In genomic region chr1:241776911-241777310, GRCh38 we compare ENCODE assay signal across 18 cellular contexts.
DNase-seq lines count a peak whose midpoint lies in the region; ATAC-seq, FAIRE-seq and TF ChIP-seq lines count a peak whose summit lies in the region.
"Had no signal": no experiment of that assay in that cellular context is flagged by ENCODE, and none has a peak within 500 bp of the region (broad histone marks: within the 10 kb centered on the region; RNA-seq: fewer than 3 reads in every experiment).

No MANE protein-coding gene starts in this region.

- H3K4me3 Mint-ChIP-seq in neural crest cell, result no peak overlapping the region
- no peak overlapping the region for H3K4me3 Mint-ChIP-seq in type B pancreatic cell
- H3K4me3 Mint-ChIP-seq: CD4-positive, CD25-positive, alpha-beta regulatory T cell; H9 had no signal

- H3K36me3 ChIP-seq in bronchial epithelial cell (ENCODE audit: control insufficient read depth, insufficient read depth, low read length) (no peaks in the 10 kb centered on the region), left ventricle myocardium inferior (no peaks in the 10 kb centered on the region)
- H3K36me3 ChIP-seq: BLaER1 treated with 17β-estradiol and CSF1 and Interleukin-3, amounts not matched to agents 10 nM and 100 nM had no signal

- H3K27me3 Mint-ChIP-seq in neural crest cell (ENCODE audit: low read depth), result no peaks in the 10 kb centered on the region
- no peaks in the 10 kb centered on the region for H3K27me3 Mint-ChIP-seq in type B pancreatic cell

- no peaks in the 10 kb centered on the region for H3K36me3 Mint-ChIP-seq in neural crest cell (ENCODE audit: low read depth)
- no peaks in the 10 kb centered on the region for H3K36me3 Mint-ChIP-seq in type B pancreatic cell
- H3K36me3 Mint-ChIP-seq: CD4-positive, CD25-positive, alpha-beta regulatory T cell had no signal

- H3K4me1 ChIP-seq in left ventricle myocardium inferior, result no peaks in the 10 kb centered on the region
- H3K4me1 ChIP-seq: BLaER1 treated with 17β-estradiol and CSF1 and Interleukin-3, amounts not matched to agents 10 nM and 100 nM had no signal

- no peak overlapping the region for H3K27ac ChIP-seq in left ventricle myocardium inferior (replicated peaks)
- H3K27ac ChIP-seq: BLaER1 treated with 17β-estradiol and CSF1 and Interleukin-3, amounts not matched to agents 10 nM and 100 nM had no signal

- H3K4me1 Mint-ChIP-seq in neural crest cell (peaks cover 15% of the 10 kb centered on the region), type B pancreatic cell (ENCODE audit: unreplicated experiment) (no peaks in the 10 kb centered on the region)
- H3K4me1 Mint-ChIP-seq: CD4-positive, CD25-positive, alpha-beta regulatory T cell had no signal

- H3K27ac Mint-ChIP-seq in neural crest cell (ENCODE audit: unreplicated experiment), result peak overlapping the region; percentile 54
- H3K27ac Mint-ChIP-seq in type B pancreatic cell, result no peak overlapping the region
- H3K27ac Mint-ChIP-seq: CD4-positive, CD25-positive, alpha-beta regulatory T cell had no signal

- H3K9me3 Mint-ChIP-seq in neural crest cell, result no peaks in the 10 kb centered on the region
- no peaks in the 10 kb centered on the region for H3K9me3 Mint-ChIP-seq in type B pancreatic cell
- H3K9me3 Mint-ChIP-seq: H9 had no signal

- no peak for ATAC-seq in HG03025 (IDR thresholded peaks at IDR 0.05; ENCODE audit: low FRiP score, unreplicated experiment)
- ATAC-seq: HepG2 had no signal

- no peak for FAIRE-seq in bronchial epithelial cell (lab: Jason Lieb, UNC)
- FAIRE-seq: G401.6, GM12892, HepG2, HTR-8/SVneo had no signal

- DNase-seq in EH (ENCODE audit: low read depth), result peak; percentile 1
- peak; percentile 20 for DNase-seq in M059J (ENCODE audit: low read depth)
- peak; percentile 14 for DNase-seq in bronchial epithelial cell (ENCODE audit: low read depth)
- DNase-seq in neural crest cell (ENCODE audit: low read depth, low spot score), result no peak
- DNase-seq in left ventricle myocardium inferior, result no peak
- no peak for DNase-seq in type B pancreatic cell (ENCODE audit: extremely low spot score, unreplicated experiment)
- DNase-seq: 8988T; AML-193; CD4-positive, CD25-positive, alpha-beta regulatory T cell; DMS53; GOT3; H9 had no signal

- H3K9me3 ChIP-seq in left ventricle myocardium inferior (replicated peaks), result no peaks in the 10 kb centered on the region
- H3K9me3 ChIP-seq: BLaER1 treated with 17β-estradiol and CSF1 and Interleukin-3, amounts not matched to agents 10 nM and 100 nM had no signal

- no peaks in the 10 kb centered on the region for H3K27me3 ChIP-seq in bronchial epithelial cell (ENCODE audit: control insufficient read depth, insufficient read depth, low read length)
- H3K27me3 ChIP-seq in left ventricle myocardium inferior (ENCODE audit: low read depth), result peaks cover 14% of the 10 kb centered on the region
- H3K27me3 ChIP-seq: BLaER1 treated with 17β-estradiol and CSF1 and Interleukin-3, amounts not matched to agents 10 nM and 100 nM had no signal

- TF ChIP-seq CTCF in bronchial epithelial cell (IDR thresholded peaks at IDR 0.05; ENCODE audit: insufficient read depth, low read length, severe bottlenecking) (no peak), neural crest cell (conservative IDR thresholded peaks at IDR 0.05) (no peak), left ventricle myocardium inferior (IDR thresholded peaks at IDR 0.05; ENCODE audit: borderline replicate concordance) (no peak), type B pancreatic cell (conservative IDR thresholded peaks at IDR 0.05) (no peak)

- H3K4me3 ChIP-seq in bronchial epithelial cell (ENCODE audit: low read depth, low read length), result no peak overlapping the region
- H3K4me3 ChIP-seq in left ventricle myocardium inferior, result no peak overlapping the region
- H3K4me3 ChIP-seq: BLaER1 treated with 17β-estradiol and CSF1 and Interleukin-3, amounts not matched to agents 10 nM and 100 nM had no signal

- intact Hi-C loops in left ventricle myocardium inferior (cut with micrococcal nuclease), result no loop called here

Comparison
In these comparisons a context has a peak if more than half of its experiments do, and no peak if none do; other contexts are left out.
1. DNase-seq: peak in EH (single experiment), M059J (single experiment) and bronchial epithelial cell (single experiment); none in neural crest cell (single experiment), left ventricle myocardium inferior (single experiment) and type B pancreatic cell (single experiment).